ENCODE assay signal across 1 cellular context in genomic region chr3:120417272-120417911, GRCh38.
TF ChIP-seq lines count a peak whose summit lies in the region.

No MANE protein-coding gene starts in this region.

TF ChIP-seq in K562, 482 proteins besides CTCF, POLR2A, EP300 and RAD21 (continued from another document and continues in another):
- TF ChIP-seq MGA (IDR thresholded peaks at IDR 0.05), result peak; percentile 23; the same call in 1 of the 2 replicates
- no peak for TF ChIP-seq ZBTB12 (CRISPR knock-in tag; IDR thresholded peaks at IDR 0.05)
- TF ChIP-seq ZNF518B (CRISPR knock-in tag; IDR thresholded peaks at IDR 0.05), result no peak
- no peak for TF ChIP-seq ELF2 (CRISPR knock-in tag; IDR thresholded peaks at IDR 0.05)
- TF ChIP-seq TAF7 (tag; IDR thresholded peaks at IDR 0.05), result no peak
- no peak for TF ChIP-seq KDM1A (IDR thresholded peaks at IDR 0.05)
- no peak for TF ChIP-seq ZBTB17 (CRISPR knock-in tag; IDR thresholded peaks at IDR 0.05)
- no peak for TF ChIP-seq MBD2 (IDR thresholded peaks at IDR 0.05; ENCODE audit: borderline replicate concordance, low read depth)
- TF ChIP-seq HMGXB4 (CRISPR knock-in tag; IDR thresholded peaks at IDR 0.05), result no peak
- TF ChIP-seq ZBTB49 (CRISPR knock-in tag; IDR thresholded peaks at IDR 0.05; ENCODE audit: borderline replicate concordance), result no peak
- no peak for TF ChIP-seq CTBP1 (IDR thresholded peaks at IDR 0.05; ENCODE audit: borderline replicate concordance)
- no peak for TF ChIP-seq KLF1 (tag; IDR thresholded peaks at IDR 0.05)
- no peak for TF ChIP-seq ZBTB40 (IDR thresholded peaks at IDR 0.05)
- no peak for TF ChIP-seq ZBTB40 (CRISPR knock-in tag; IDR thresholded peaks at IDR 0.05)
- no peak for TF ChIP-seq HMG20A (CRISPR knock-in tag; conservative IDR thresholded peaks at IDR 0.05)
- no peak for TF ChIP-seq KAT7 (CRISPR knock-in tag; IDR thresholded peaks at IDR 0.05; ENCODE audit: borderline replicate concordance)
- no peak for TF ChIP-seq NFATC3 (IDR thresholded peaks at IDR 0.05)
- peak; percentile 29 for TF ChIP-seq RBM25 (IDR thresholded peaks at IDR 0.05; ENCODE audit: low read depth, low read length, severe bottlenecking)
- TF ChIP-seq ETV5 (CRISPR knock-in tag; IDR thresholded peaks at IDR 0.05; ENCODE audit: low read depth), result no peak
